12 cellular contexts compared by ENCODE assay signal in the genomic region with DNA sequence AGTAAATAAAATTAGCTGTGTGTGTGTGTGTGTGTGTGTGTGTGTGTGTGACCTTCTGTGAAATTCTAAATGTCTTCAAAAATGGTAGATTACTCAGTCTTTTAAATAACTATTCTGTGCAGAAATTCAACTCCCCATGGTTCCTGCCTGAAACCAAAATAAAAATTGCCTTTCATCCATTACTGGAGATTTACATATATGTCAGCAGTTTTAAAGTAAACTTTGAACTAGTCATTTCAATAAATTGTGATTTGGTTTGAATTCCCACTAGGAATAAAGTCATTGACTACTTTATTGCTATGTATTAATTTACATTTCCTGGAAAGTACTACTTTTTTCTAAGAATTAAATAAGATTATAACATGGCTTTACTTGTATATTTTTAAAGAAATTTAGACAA. TPM values are rescaled to one million over a fixed set of nuclear protein-coding genes. Genes with fewer than 3 reads are reported as not detected.
DNase-seq lines count a peak whose midpoint lies in the region; ATAC-seq and TF ChIP-seq lines count a peak whose summit lies in the region.
"Had no signal": no experiment of that assay in that cellular context is flagged by ENCODE, and none has a peak within 500 bp of the region (broad histone marks: within the 10 kb centered on the region; RNA-seq: fewer than 3 reads in every experiment).

No MANE protein-coding gene starts in this region.

- H3K36me3 Mint-ChIP-seq in activated CD8-positive, alpha-beta memory T cell treated with anti-CD3 and anti-CD28 coated beads, Interleukin-2, amount 10 ng/mL, durations not matched to agents 7 days and 5 days = peaks cover 19% of the 10 kb centered on the region
- H3K36me3 Mint-ChIP-seq in endothelial cell (ENCODE audit: low read depth, unreplicated experiment) = peaks cover 63% of the 10 kb centered on the region
- H3K36me3 Mint-ChIP-seq in stimulated activated memory B cell treated with anti-CD40 and anti-IgM and Interleukin-4, amounts not matched to agents 10 μg/mL and 1 μg/mL and 100 μg/mL, for 72 hours = peaks cover 11% of the 10 kb centered on the region

- H3K4me3 Mint-ChIP-seq in activated CD8-positive, alpha-beta memory T cell treated with anti-CD3 and anti-CD28 coated beads, Interleukin-2, amount 10 ng/mL, durations not matched to agents 7 days and 5 days = no peak overlapping the region
- H3K4me3 Mint-ChIP-seq in endothelial cell (ENCODE audit: unreplicated experiment) = peak overlapping the region; percentile 100
- H3K4me3 Mint-ChIP-seq in stimulated activated memory B cell treated with anti-CD40 and anti-IgM and Interleukin-4, amounts not matched to agents 10 μg/mL and 1 μg/mL and 100 μg/mL, for 72 hours = peak overlapping the region; percentile 34

- H3K4me3 ChIP-seq in RWPE2 (ENCODE audit: severe bottlenecking) = no peak overlapping the region
- H3K4me3 ChIP-seq: SK-N-MC had no signal

- TF ChIP-seq CTCF in RWPE2 (IDR thresholded peaks at IDR 0.05; ENCODE audit: poor library complexity, severe bottlenecking) (no peak), endothelial cell (IDR thresholded peaks at IDR 0.05; ENCODE audit: unreplicated experiment) (no peak)

- peaks cover 40% of the 10 kb centered on the region for H3K4me1 ChIP-seq in RWPE2 (ENCODE audit: insufficient read depth, poor library complexity, severe bottlenecking)

- H3K27me3 Mint-ChIP-seq in activated CD8-positive, alpha-beta memory T cell treated with anti-CD3 and anti-CD28 coated beads, Interleukin-2, amount 10 ng/mL, durations not matched to agents 7 days and 5 days = no peaks in the 10 kb centered on the region
- H3K27me3 Mint-ChIP-seq in endothelial cell (ENCODE audit: unreplicated experiment) = peaks cover 12% of the 10 kb centered on the region
- no peaks in the 10 kb centered on the region for H3K27me3 Mint-ChIP-seq in stimulated activated memory B cell treated with anti-CD40 and anti-IgM and Interleukin-4, amounts not matched to agents 10 μg/mL and 1 μg/mL and 100 μg/mL, for 72 hours

- H3K27ac ChIP-seq in RWPE2 (ENCODE audit: poor library complexity, severe bottlenecking) = peak overlapping the region; percentile 98
- H3K27ac ChIP-seq: SK-N-MC had no signal

- H3K27ac Mint-ChIP-seq in activated CD8-positive, alpha-beta memory T cell treated with anti-CD3 and anti-CD28 coated beads, Interleukin-2, amount 10 ng/mL, durations not matched to agents 7 days and 5 days = peak overlapping the region; percentile 42
- peak overlapping the region; percentile 68 for H3K27ac Mint-ChIP-seq in endothelial cell (ENCODE audit: unreplicated experiment)
- peak overlapping the region; percentile 40 for H3K27ac Mint-ChIP-seq in stimulated activated memory B cell treated with anti-CD40 and anti-IgM and Interleukin-4, amounts not matched to agents 10 μg/mL and 1 μg/mL and 100 μg/mL, for 72 hours
- H3K27ac Mint-ChIP-seq: progenitor cell of endocrine pancreas had no signal

- no peaks in the 10 kb centered on the region for H3K9me3 ChIP-seq in RWPE2 (ENCODE audit: severe bottlenecking)

- no peak for DNase-seq in activated CD8-positive, alpha-beta memory T cell treated with anti-CD3 and anti-CD28 coated beads, Interleukin-2, amount 10 ng/mL, durations not matched to agents 7 days and 5 days
- DNase-seq in activated CD8-positive, alpha-beta memory T cell treated with anti-CD3 and anti-CD28 coated beads, Interleukin-2, amount 50 U/mL, for 48 hours = no peak
- DNase-seq in RWPE2 (ENCODE audit: low spot score) (no peak), endothelial cell (ENCODE audit: low spot score) (no peak), DMS 273 treated with DMSO at 0.1 percent for 48 hours (lab: John Stamatoyannopoulos, UW) (no peak), SW 1271 (lab: John Stamatoyannopoulos, UW) (no peak), amniotic stem cell (lab: John Stamatoyannopoulos, UW) (no peak)
- DNase-seq: hippocampal formation, NCI-H1417 had no signal

- CTCF ChIA-PET in activated CD8-positive, alpha-beta memory T cell treated with anti-CD3 and anti-CD28 coated beads, Interleukin-2, amount 10 ng/mL, durations not matched to agents 7 days and 5 days (lab: Charles Lee) = interaction anchor here (1.4 to 1.6 kb wide), 2 partner anchors 14 to 201 kb away, joined by 3 to 5 read pairs; a partner anchor contains a TSS

- H3K36me3 ChIP-seq in RWPE2 (ENCODE audit: low read depth) = peaks cover 36% of the 10 kb centered on the region

- ATAC-seq in activated CD8-positive, alpha-beta memory T cell treated with anti-CD3 and anti-CD28 coated beads, Interleukin-2, amount 10 ng/mL, durations not matched to agents 7 days and 5 days = no peak
- no peak for ATAC-seq in RWPE2 (ENCODE audit: low read depth)
- ATAC-seq in stimulated activated memory B cell treated with anti-CD40 and anti-IgM and Interleukin-4, amounts not matched to agents 10 μg/mL and 1 μg/mL and 100 μg/mL, for 72 hours = no peak

- H3K27me3 ChIP-seq in RWPE2 (ENCODE audit: insufficient read depth, poor library complexity, severe bottlenecking) = no peaks in the 10 kb centered on the region

- H3K4me1 Mint-ChIP-seq in activated CD8-positive, alpha-beta memory T cell treated with anti-CD3 and anti-CD28 coated beads, Interleukin-2, amount 10 ng/mL, durations not matched to agents 7 days and 5 days = peaks cover 38% of the 10 kb centered on the region
- peaks cover 67% of the 10 kb centered on the region for H3K4me1 Mint-ChIP-seq in endothelial cell (ENCODE audit: unreplicated experiment)
- peaks cover 71% of the 10 kb centered on the region for H3K4me1 Mint-ChIP-seq in stimulated activated memory B cell treated with anti-CD40 and anti-IgM and Interleukin-4, amounts not matched to agents 10 μg/mL and 1 μg/mL and 100 μg/mL, for 72 hours

- no peaks in the 10 kb centered on the region for H3K9me3 Mint-ChIP-seq in activated CD8-positive, alpha-beta memory T cell treated with anti-CD3 and anti-CD28 coated beads, Interleukin-2, amount 10 ng/mL, durations not matched to agents 7 days and 5 days (ENCODE audit: low read depth)
- no peaks in the 10 kb centered on the region for H3K9me3 Mint-ChIP-seq in endothelial cell (ENCODE audit: unreplicated experiment)
- no peaks in the 10 kb centered on the region for H3K9me3 Mint-ChIP-seq in stimulated activated memory B cell treated with anti-CD40 and anti-IgM and Interleukin-4, amounts not matched to agents 10 μg/mL and 1 μg/mL and 100 μg/mL, for 72 hours

RNA-seq across cellular contexts. Expression of a gene that starts 5.3 kb away (rescaled TPM):
- total RNA-seq in activated CD8-positive, alpha-beta memory T cell treated with anti-CD3 and anti-CD28 coated beads, Interleukin-2, amount 10 ng/mL, durations not matched to agents 7 days and 5 days = 10 to 100 TPM; 16.1 to 17.1 TPM
- 294 TPM for total RNA-seq in endothelial cell (ENCODE audit: unreplicated experiment)

Comparison
In these comparisons a context has a peak if more than half of its experiments do, and no peak if none do; other contexts are left out.
1. RNA of a gene that starts 5.3 kb away (total RNA-seq): 294 TPM in endothelial cell (single experiment); 16.1 to 17.1 TPM in activated CD8-positive, alpha-beta memory T cell treated with anti-CD3 and anti-CD28 coated beads, Interleukin-2, amount 10 ng/mL, durations not matched to agents 7 days and 5 days; every median in the first group is over 10 times any median in the second.
2. Peak in every context shown above with its lines, with median percentiles within 50 percentile points of each other: H3K27ac Mint-ChIP-seq.